10 cellular contexts compared by ENCODE assay signal in the genomic region with DNA sequence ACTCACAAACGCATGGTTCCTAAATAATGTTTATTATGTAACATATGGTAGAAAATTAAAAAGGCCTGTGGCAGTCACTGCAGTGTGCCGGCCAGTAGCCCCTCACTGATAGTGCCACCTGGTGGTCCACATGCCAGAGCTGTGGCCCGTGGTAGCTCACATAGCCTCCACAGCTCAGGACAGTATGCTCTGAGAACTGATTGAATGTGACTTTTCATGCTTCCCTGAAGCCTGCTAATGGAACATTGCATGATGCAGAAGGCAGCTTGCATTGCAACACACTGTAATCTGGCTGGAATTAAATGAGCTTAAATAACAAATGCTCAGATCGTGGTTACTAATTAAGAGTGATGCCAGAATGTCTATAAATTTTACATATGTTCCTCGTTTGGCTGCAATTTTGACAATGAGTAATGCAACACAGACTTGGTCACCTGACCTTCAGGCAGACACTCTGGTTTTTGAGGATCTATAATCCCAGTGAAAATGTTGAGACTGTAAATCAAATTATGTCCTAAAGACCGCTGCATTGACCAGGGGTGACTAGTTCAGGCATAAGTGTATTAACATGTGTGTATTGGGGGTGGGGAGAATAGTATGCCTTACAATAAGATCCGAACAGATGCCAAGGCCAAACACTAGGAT.
DNase-seq lines count a peak whose midpoint lies in the region; ATAC-seq and TF ChIP-seq lines count a peak whose summit lies in the region.
"Had no signal": no experiment of that assay in that cellular context is flagged by ENCODE, and none has a peak within 500 bp of the region (broad histone marks: within the 10 kb centered on the region; RNA-seq: fewer than 3 reads in every experiment).

No MANE protein-coding gene starts in this region.

- H3K4me3 ChIP-seq in GM12864 (ENCODE audit: low read depth, low read length) (no peak overlapping the region), brain microvascular endothelial cell (ENCODE audit: low read depth, low read length) (no peak overlapping the region)
- H3K4me3 ChIP-seq: adrenal gland had no signal

- peak; percentile 38 for TF ChIP-seq CTCF in GM12864 (IDR thresholded peaks at IDR 0.05; ENCODE audit: low read depth, low read length, missing control alignments)
- TF ChIP-seq CTCF in LNCAP (IDR thresholded peaks at IDR 0.05) = peak; percentile 42; the same call in 1 of the 2 replicates
- peak; percentile 71 for TF ChIP-seq CTCF in brain microvascular endothelial cell (IDR thresholded peaks at IDR 0.05; ENCODE audit: low read depth, low read length, missing control alignments)
- TF ChIP-seq CTCF in neural crest cell (conservative IDR thresholded peaks at IDR 0.05) = peak; percentile 54

- H3K36me3 Mint-ChIP-seq in neural crest cell (ENCODE audit: low read depth) = no peaks in the 10 kb centered on the region
- H3K36me3 Mint-ChIP-seq in activated CD4-positive, alpha-beta memory T cell treated with anti-CD3 and anti-CD28 coated beads, Interleukin-2, amount 10 ng/mL, durations not matched to agents 7 days and 5 days (ENCODE audit: low read depth) = no peaks in the 10 kb centered on the region

- no peak for ATAC-seq in GM21390 (IDR thresholded peaks at IDR 0.05; ENCODE audit: unreplicated experiment)
- ATAC-seq in HG03457 (IDR thresholded peaks at IDR 0.05; ENCODE audit: unreplicated experiment) = no peak

- no peak for DNase-seq in GM12864 (ENCODE audit: low read depth)
- no peak for DNase-seq in brain microvascular endothelial cell
- DNase-seq in neural crest cell (ENCODE audit: low read depth, low spot score) = peak; percentile 5
- no peak for DNase-seq in activated CD4-positive, alpha-beta memory T cell treated with anti-CD3 and anti-CD28 coated beads, Interleukin-2, amount 10 ng/mL, durations not matched to agents 7 days and 5 days
- DNase-seq in activated naive CD4-positive, alpha-beta T cell treated with Interleukin-2 at 50 U/mL for 16 hours = no peak
- DNase-seq: adrenal gland had no signal

- no peaks in the 10 kb centered on the region for H3K9me3 Mint-ChIP-seq in neural crest cell
- H3K9me3 Mint-ChIP-seq in activated CD4-positive, alpha-beta memory T cell treated with anti-CD3 and anti-CD28 coated beads, Interleukin-2, amount 10 ng/mL, durations not matched to agents 7 days and 5 days = no peaks in the 10 kb centered on the region

- CTCF ChIA-PET in activated CD4-positive, alpha-beta memory T cell treated with anti-CD3 and anti-CD28 coated beads, Interleukin-2, amount 10 ng/mL, durations not matched to agents 7 days and 5 days (lab: Charles Lee) = no interaction called here

- no peaks in the 10 kb centered on the region for H3K27me3 ChIP-seq in brain microvascular endothelial cell (replicated peaks)
- H3K27me3 ChIP-seq: adrenal gland had no signal

- no peak overlapping the region for H3K27ac Mint-ChIP-seq in neural crest cell (ENCODE audit: unreplicated experiment)
- no peak overlapping the region for H3K27ac Mint-ChIP-seq in activated CD4-positive, alpha-beta memory T cell treated with anti-CD3 and anti-CD28 coated beads, Interleukin-2, amount 10 ng/mL, durations not matched to agents 7 days and 5 days

- H3K27me3 Mint-ChIP-seq in neural crest cell (ENCODE audit: low read depth) = no peaks in the 10 kb centered on the region
- H3K27me3 Mint-ChIP-seq in activated CD4-positive, alpha-beta memory T cell treated with anti-CD3 and anti-CD28 coated beads, Interleukin-2, amount 10 ng/mL, durations not matched to agents 7 days and 5 days = no peaks in the 10 kb centered on the region

- in situ Hi-C loops in brain microvascular endothelial cell (cut with HindIII; ENCODE audit: low pct_ligation_motif_present, low sequenced_read_pairs) = no loop called here

- no peaks in the 10 kb centered on the region for H3K4me1 Mint-ChIP-seq in neural crest cell
- no peaks in the 10 kb centered on the region for H3K4me1 Mint-ChIP-seq in activated CD4-positive, alpha-beta memory T cell treated with anti-CD3 and anti-CD28 coated beads, Interleukin-2, amount 10 ng/mL, durations not matched to agents 7 days and 5 days

- H3K36me3 ChIP-seq in brain microvascular endothelial cell (replicated peaks) = no peaks in the 10 kb centered on the region
- H3K36me3 ChIP-seq: adrenal gland had no signal

- no peak overlapping the region for H3K27ac ChIP-seq in brain microvascular endothelial cell
- H3K27ac ChIP-seq: adrenal gland, RWPE1 had no signal

- POLR2A ChIA-PET in activated CD4-positive, alpha-beta memory T cell treated with anti-CD3 and anti-CD28 coated beads, Interleukin-2, amount 10 ng/mL, durations not matched to agents 7 days and 5 days (lab: Charles Lee) = no interaction called here

- no peak overlapping the region for H3K4me3 Mint-ChIP-seq in neural crest cell
- no peak overlapping the region for H3K4me3 Mint-ChIP-seq in activated CD4-positive, alpha-beta memory T cell treated with anti-CD3 and anti-CD28 coated beads, Interleukin-2, amount 10 ng/mL, durations not matched to agents 7 days and 5 days
